ENCODE assay signal across 1 cellular context in genomic region chr11:98732947-98733346, GRCh38.
TF ChIP-seq lines count a peak whose summit lies in the region.

No MANE protein-coding gene starts in this region.

TF ChIP-seq in K562, 482 proteins besides CTCF, POLR2A, EP300 and RAD21:
- peak; percentile 87 for TF ChIP-seq HINFP (tag; conservative IDR thresholded peaks at IDR 0.05; ENCODE audit: low read depth)
- TF ChIP-seq USF1 (CRISPR knock-in tag; IDR thresholded peaks at IDR 0.05): no peak
TF ChIP-seq in K562: peak in this region for 1.
